In the genomic region with DNA sequence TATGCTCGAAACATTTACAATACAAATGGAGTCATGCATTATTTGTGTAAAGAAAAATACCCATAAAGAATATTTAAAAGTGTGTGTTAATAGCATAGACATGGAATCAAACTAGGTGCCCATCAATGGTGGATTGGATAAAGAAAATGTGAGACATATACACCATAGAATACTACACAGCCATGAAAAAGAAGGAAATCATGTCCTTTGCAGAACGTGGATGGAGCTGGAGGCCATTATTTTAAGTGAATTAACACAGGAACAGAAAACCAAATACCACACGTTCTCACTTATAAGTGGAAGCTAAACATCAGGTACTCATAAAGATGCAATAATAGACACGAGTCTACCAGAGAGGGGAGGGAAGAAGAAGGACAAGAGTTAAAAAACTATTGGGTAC, we compare ENCODE assay signal across 1 cellular context.
TF ChIP-seq lines count a peak whose summit lies in the region.

No MANE protein-coding gene starts in this region.

TF ChIP-seq in A549, 52 proteins besides CTCF, POLR2A, EP300 and RAD21 (continued from another document):
- TF ChIP-seq CBX8 (IDR thresholded peaks at IDR 0.05) (no peak), RARB (CRISPR knock-in tag; IDR thresholded peaks at IDR 0.05) (no peak), SMC3 (IDR thresholded peaks at IDR 0.05) (no peak), HEYL (CRISPR knock-in tag; IDR thresholded peaks at IDR 0.05) (no peak), PHF8 (IDR thresholded peaks at IDR 0.05; ENCODE audit: borderline replicate concordance, low read depth) (no peak), HOXA7 (CRISPR knock-in tag; IDR thresholded peaks at IDR 0.05) (no peak), USF2 (IDR thresholded peaks at IDR 0.05) (no peak), RCOR1 (IDR thresholded peaks at IDR 0.05; ENCODE audit: low read depth, low read length) (no peak)
TF ChIP-seq in A549: peak in this region for 0.
